ENCODE assay signal across 27 cellular contexts in the genomic region with DNA sequence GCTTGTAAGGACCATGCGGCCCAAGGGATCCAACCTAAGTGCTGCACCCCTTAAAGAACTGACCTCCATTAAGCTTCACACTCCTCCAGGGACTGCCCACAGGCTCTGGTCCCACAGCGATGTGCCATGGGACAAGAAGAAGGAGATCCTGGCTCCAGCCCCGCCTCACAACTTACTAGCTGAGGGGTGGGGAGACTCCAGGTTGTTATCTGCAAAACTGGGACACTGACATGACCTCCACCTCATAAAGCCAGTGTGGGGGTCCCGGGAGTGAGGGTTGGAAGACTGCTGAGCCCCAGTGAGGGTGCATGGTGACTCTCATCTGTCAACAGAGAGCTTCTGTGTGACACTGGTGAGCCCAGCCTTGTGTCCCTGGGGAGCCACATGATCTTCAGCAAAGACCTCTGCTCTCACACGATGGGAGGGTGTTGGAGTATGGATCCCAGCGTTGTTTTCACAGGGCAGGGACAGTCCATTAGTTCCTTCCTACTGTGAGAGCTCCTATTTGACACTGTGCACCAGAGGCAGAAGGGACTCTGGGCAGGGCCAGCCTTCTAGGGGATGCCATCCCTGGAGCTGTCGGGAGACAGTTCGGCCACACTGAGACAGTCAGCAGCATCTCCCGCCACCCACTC.
"Had no signal": no experiment of that assay in that cellular context is flagged by ENCODE, and none has a peak within 500 bp of the region (broad histone marks: within the 10 kb centered on the region; RNA-seq: fewer than 3 reads in every experiment).

No MANE protein-coding gene starts in this region.

- H3K4me1 ChIP-seq: ascending aorta, body of pancreas, SJSA1 had no signal

- H3K36me3 Mint-ChIP-seq: activated naive CD4-positive, alpha-beta T cell treated with anti-CD3 and anti-CD28 coated beads, Interleukin-2, amount 50 U/mL, for 72 hours; WTC11 had no signal

- H3K4me1 Mint-ChIP-seq: activated naive CD8-positive, alpha-beta T cell treated with anti-CD3 and anti-CD28 coated beads, Interleukin-2, amount 50 U/mL, for 24 hours; T-helper 17 cell had no signal

- H3K9me3 Mint-ChIP-seq: activated naive CD4-positive, alpha-beta T cell treated with anti-CD3 and anti-CD28 coated beads, Interleukin-2, amount 50 U/mL, for 72 hours; activated naive CD8-positive, alpha-beta T cell treated with anti-CD3 and anti-CD28 coated beads, Interleukin-2, amount 50 U/mL, for 24 hours; activated T-cell treated with anti-CD3 and anti-CD28 coated beads, Interleukin-2, amount 50 U/mL, for 4 hours had no signal

- H3K9me3 ChIP-seq: ascending aorta, body of pancreas, SJSA1 had no signal

- H3K36me3 ChIP-seq: SJSA1 had no signal

- H3K4me2 ChIP-seq: KMS-11 had no signal

- H3K27me3 Mint-ChIP-seq: activated CD8-positive, alpha-beta memory T cell treated with anti-CD3 and anti-CD28 coated beads, Interleukin-2, amount 10 ng/mL, durations not matched to agents 7 days and 5 days; activated naive CD8-positive, alpha-beta T cell treated with anti-CD3 and anti-CD28 coated beads, Interleukin-2, amount 50 U/mL, for 24 hours; T-helper 17 cell had no signal

- H3K9ac ChIP-seq: KMS-11 had no signal

- H3K27me3 ChIP-seq: ascending aorta, body of pancreas, SJSA1 had no signal

- H3K4me3 ChIP-seq: ascending aorta, body of pancreas, SJSA1 had no signal

- H3K27ac Mint-ChIP-seq: activated CD8-positive, alpha-beta memory T cell treated with anti-CD3 and anti-CD28 coated beads, Interleukin-2, amount 10 ng/mL, durations not matched to agents 7 days and 5 days; activated CD8-positive, alpha-beta T cell treated with anti-CD3 and anti-CD28 coated beads, Interleukin-2, amount 10 ng/mL, durations not matched to agents 7 days and 5 days; activated naive CD4-positive, alpha-beta T cell treated with anti-CD3 and anti-CD28 coated beads, Interleukin-2, amount 50 U/mL, for 72 hours; activated naive CD8-positive, alpha-beta T cell treated with anti-CD3 and anti-CD28 coated beads, Interleukin-2, amount 50 U/mL, for 24 hours; T-helper 17 cell; WTC11 had no signal

- H3K27ac ChIP-seq: ascending aorta, body of pancreas, KMS-11, SJSA1 had no signal

- DNase-seq: activated CD4-positive, alpha-beta T cell treated with anti-CD3 and anti-CD28 coated beads for 48 hours; activated CD4-positive, alpha-beta T cell treated with anti-CD3 and anti-CD28 coated beads, Interleukin-2, amount 50 U/mL, for 4 hours; activated CD4-positive, CD25-positive, alpha-beta regulatory T cell treated with anti-CD3 and anti-CD28 coated beads, Interleukin-2, amount 50 U/mL, for 72 hours; activated CD8-positive, alpha-beta memory T cell treated with anti-CD3 and anti-CD28 coated beads, Interleukin-2, amount 10 ng/mL, durations not matched to agents 7 days and 5 days; activated CD8-positive, alpha-beta T cell treated with anti-CD3 and anti-CD28 coated beads, Interleukin-2, amount 10 ng/mL, durations not matched to agents 7 days and 5 days; activated effector memory CD4-positive, alpha-beta T cell treated with anti-CD3 and anti-CD28 coated beads, Interleukin-2, amount 50 U/mL, for 16 hours; activated naive CD4-positive, alpha-beta T cell treated with Interleukin-2 at 50 U/mL for 16 hours; activated naive CD8-positive, alpha-beta T cell treated with anti-CD3 and anti-CD28 coated beads, Interleukin-2, amount 50 U/mL, for 24 hours; activated T-cell treated with anti-CD3 and anti-CD28 coated beads, Interleukin-2, amount 50 U/mL, for 4 hours; amniotic stem cell; body of pancreas; central memory CD4-positive, alpha-beta T cell; NCI-H1092 treated with DMSO at 0.1 percent for 48 hours; NCI-H1417 treated with DMSO at 0.1 percent for 48 hours; NCI-H1694; NCI-H2029; NCI-H510A treated with DMSO at 0.1 percent for 48 hours; NCI-H69; NK-92 treated with Interleukin-12 subunit alpha and Interleukin-12 subunit beta, amount 100 ng/mL, for 24 hours; SHP77; T-helper 17 cell; T-helper 9 cell had no signal

- H3K4me3 Mint-ChIP-seq: activated CD8-positive, alpha-beta memory T cell treated with anti-CD3 and anti-CD28 coated beads, Interleukin-2, amount 10 ng/mL, durations not matched to agents 7 days and 5 days; activated CD8-positive, alpha-beta T cell treated with anti-CD3 and anti-CD28 coated beads, Interleukin-2, amount 10 ng/mL, durations not matched to agents 7 days and 5 days; activated naive CD8-positive, alpha-beta T cell treated with anti-CD3 and anti-CD28 coated beads, Interleukin-2, amount 50 U/mL, for 24 hours; activated T-cell treated with anti-CD3 and anti-CD28 coated beads, Interleukin-2, amount 50 U/mL, for 4 hours; T-helper 17 cell; WTC11 had no signal

- ATAC-seq: activated CD8-positive, alpha-beta memory T cell treated with anti-CD3 and anti-CD28 coated beads, Interleukin-2, amount 10 ng/mL, durations not matched to agents 7 days and 5 days; activated CD8-positive, alpha-beta T cell treated with anti-CD3 and anti-CD28 coated beads, Interleukin-2, amount 10 ng/mL, durations not matched to agents 7 days and 5 days; activated naive CD4-positive, alpha-beta T cell treated with anti-CD3 and anti-CD28 coated beads, Interleukin-2, amount 50 U/mL, for 72 hours; activated naive CD8-positive, alpha-beta T cell treated with anti-CD3 and anti-CD28 coated beads, Interleukin-2, amount 50 U/mL, for 24 hours; activated T-cell treated with anti-CD3 and anti-CD28 coated beads, Interleukin-2, amount 50 U/mL, for 4 hours; body of pancreas; T-helper 17 cell; WTC11 had no signal
